ENCODE assay signal across 11 cellular contexts in genomic region chr9:21804336-21804735, GRCh38. TPM values are rescaled to one million over a fixed set of nuclear protein-coding genes. Genes with fewer than 3 reads are reported as not detected.
DNase-seq lines count a peak whose midpoint lies in the region; ATAC-seq and TF ChIP-seq lines count a peak whose summit lies in the region.
"Had no signal": no experiment of that assay in that cellular context is flagged by ENCODE, and none has a peak within 500 bp of the region (broad histone marks: within the 10 kb centered on the region; RNA-seq: fewer than 3 reads in every experiment).

No MANE protein-coding gene starts in this region.

- H3K27me3 ChIP-seq in BLaER1, result no peaks in the 10 kb centered on the region
- H3K27me3 ChIP-seq in HUES48 (ENCODE audit: control insufficient read depth, insufficient read depth, low read length), result peaks cover 21% of the 10 kb centered on the region
- H3K27me3 ChIP-seq in iPS-20b (ENCODE audit: insufficient read depth, low read length), result peaks cover 24% of the 10 kb centered on the region
- no peaks in the 10 kb centered on the region for H3K27me3 ChIP-seq in gastrocnemius medialis
- H3K27me3 ChIP-seq: gastroesophageal sphincter had no signal

- no peak for TF ChIP-seq POLR2A in gastrocnemius medialis (IDR thresholded peaks at IDR 0.05)

- peaks cover 35% of the 10 kb centered on the region for H3K36me3 Mint-ChIP-seq in activated naive CD8-positive, alpha-beta T cell treated with anti-CD3 and anti-CD28 coated beads for 36 hours

- no peak for DNase-seq in activated naive CD8-positive, alpha-beta T cell treated with anti-CD3 and anti-CD28 coated beads for 36 hours
- no peak for DNase-seq in SKM-1 (lab: John Stamatoyannopoulos, UW; ENCODE audit: unreplicated experiment)
- DNase-seq in NCI-H187 (lab: John Stamatoyannopoulos, UW), result no peak
- DNase-seq in Kasumi-1 (lab: John Stamatoyannopoulos, UW), result no peak
- DNase-seq in gastrocnemius medialis, result no peak
- DNase-seq: NCI-H345, T1000 had no signal

- peaks cover 52% of the 10 kb centered on the region for H4K20me1 ChIP-seq in BLaER1

- peaks cover 10% of the 10 kb centered on the region for H3K27me3 Mint-ChIP-seq in activated naive CD8-positive, alpha-beta T cell treated with anti-CD3 and anti-CD28 coated beads for 36 hours

- H3K9ac ChIP-seq in BLaER1, result peak overlapping the region; percentile 94; the same call in 1 of the 2 replicates
- H3K9ac ChIP-seq in HUES48 (ENCODE audit: low read depth, low read length), result peak overlapping the region; percentile 83; the same call in 1 of the 2 replicates
- peak overlapping the region; percentile 98; the same call in 1 of the 2 replicates for H3K9ac ChIP-seq in iPS-20b (ENCODE audit: low read depth, low read length)

- H3K27ac ChIP-seq in BLaER1 (peak overlapping the region; percentile 92; the same call in 1 of the 2 replicates), HUES48 (ENCODE audit: low read depth, low read length) (no peak overlapping the region), iPS-20b (ENCODE audit: low read length) (no peak overlapping the region), gastrocnemius medialis (no peak overlapping the region)

- in situ Hi-C loops in gastrocnemius medialis (cut with MboI; ENCODE audit: low sequenced_read_pairs in 4 of 4), result loop anchor here in 2 of 4 donors (25.0 kb wide), 2 partner anchors 208 to 308 kb away; partner anchors contain the start of gene CDKN2B (in 1 of the 2)

- H3K4me2 ChIP-seq in BLaER1, result peak overlapping the region; percentile 85

- ATAC-seq in gastrocnemius medialis, result no peak
- ATAC-seq: gastroesophageal sphincter had no signal

- peak overlapping the region; percentile 100 for H3K4me3 Mint-ChIP-seq in activated naive CD8-positive, alpha-beta T cell treated with anti-CD3 and anti-CD28 coated beads for 36 hours

- peak overlapping the region; percentile 81 for H3K4me3 ChIP-seq in BLaER1
- H3K4me3 ChIP-seq in HUES48 (ENCODE audit: low read depth, low read length), result peak overlapping the region; percentile 72
- peak overlapping the region; percentile 98 for H3K4me3 ChIP-seq in iPS-20b (ENCODE audit: low read length)
- H3K4me3 ChIP-seq in gastrocnemius medialis, result no peak overlapping the region

- H3K4me1 Mint-ChIP-seq in activated naive CD8-positive, alpha-beta T cell treated with anti-CD3 and anti-CD28 coated beads for 36 hours, result peaks cover 46% of the 10 kb centered on the region

- H3K27ac Mint-ChIP-seq in activated naive CD8-positive, alpha-beta T cell treated with anti-CD3 and anti-CD28 coated beads for 36 hours, result no peak overlapping the region

- intact Hi-C loops in gastrocnemius medialis (cut with DNase I; ENCODE audit: low total_unique reads), result loop anchor here (10.0 kb wide), 1 partner anchor 60 kb away; no protein-coding TSS in a partner anchor

- peaks cover 49% of the 10 kb centered on the region for H3K36me3 ChIP-seq in BLaER1
- peaks cover 42% of the 10 kb centered on the region for H3K36me3 ChIP-seq in HUES48 (ENCODE audit: control insufficient read depth, insufficient read depth, low read length)
- peaks cover 53% of the 10 kb centered on the region for H3K36me3 ChIP-seq in iPS-20b (ENCODE audit: insufficient read depth, low read depth, low read length)
- H3K36me3 ChIP-seq in gastrocnemius medialis, result no peaks in the 10 kb centered on the region

- no peak for TF ChIP-seq CTCF in gastrocnemius medialis (IDR thresholded peaks at IDR 0.05 in 4 of 5, conservative IDR thresholded peaks at IDR 0.05 in 1 of 5)

- peaks cover 64% of the 10 kb centered on the region for H3K4me1 ChIP-seq in BLaER1
- H3K4me1 ChIP-seq in HUES48 (ENCODE audit: control insufficient read depth, insufficient read depth, low read length), result peaks cover 21% of the 10 kb centered on the region
- peaks cover 14% of the 10 kb centered on the region for H3K4me1 ChIP-seq in iPS-20b (ENCODE audit: insufficient read depth, low read length)
- peaks cover 16 to 23% of the 10 kb centered on the region in 2 donors for H3K4me1 ChIP-seq in gastrocnemius medialis

- H3K9me3 ChIP-seq in BLaER1 (no peaks in the 10 kb centered on the region), HUES48 (ENCODE audit: control insufficient read depth, insufficient read depth, low read length) (no peaks in the 10 kb centered on the region), iPS-20b (ENCODE audit: insufficient read depth, low read depth, low read length) (no peaks in the 10 kb centered on the region), gastrocnemius medialis (no peaks in the 10 kb centered on the region)
- H3K9me3 ChIP-seq: gastroesophageal sphincter had no signal

- no peaks in the 10 kb centered on the region for H3K9me3 Mint-ChIP-seq in activated naive CD8-positive, alpha-beta T cell treated with anti-CD3 and anti-CD28 coated beads for 36 hours

RNA-seq across cellular contexts. Expression of gene MTAP, which starts 1.9 kb away (rescaled TPM):
- total RNA-seq in activated naive CD8-positive, alpha-beta T cell treated with anti-CD3 and anti-CD28 coated beads for 36 hours, result 100 to 1,000 TPM in 1 of 2 experiments, 10 to 100 TPM in 1; 87.5 to 105 TPM
- total RNA-seq in gastrocnemius medialis, result 10 to 100 TPM in 2 of 4 donors, 1 to 10 TPM in 2; 6.2 to 11.0 (median 9.4) TPM

Comparison
In these comparisons a context has a peak if more than half of its experiments do, and no peak if none do; other contexts are left out.
1. H3K4me3 ChIP-seq: peak in BLaER1 (single experiment), HUES48 (single experiment) and iPS-20b (single experiment); none in gastrocnemius medialis (0 of 4).
2. RNA of gene MTAP, which starts 1.9 kb away (total RNA-seq): 87.5 to 105 TPM in activated naive CD8-positive, alpha-beta T cell treated with anti-CD3 and anti-CD28 coated beads for 36 hours; 6.2 to 11.0 TPM in gastrocnemius medialis; every median in the first group is over 4 times any median in the second.
3. Peak in every context shown above with its lines, with median percentiles within 50 percentile points of each other: H3K9ac ChIP-seq.